ENCODE assay signal across 1 cellular context in genomic region chr5:95543017-95543705, GRCh38.
TF ChIP-seq lines count a peak whose summit lies in the region.

No MANE protein-coding gene starts in this region.

TF ChIP-seq in SK-N-SH treated with all-trans-retinoic acid at 6 μM for 48 hours, 23 proteins besides CTCF, POLR2A, EP300 and RAD21 (continued from another document):
- TF ChIP-seq ZFP3 (CRISPR knock-in tag; IDR thresholded peaks at IDR 0.05): no peak
